1 cellular context compared by ENCODE assay signal in genomic region chr7:23472046-23472445, GRCh38.
TF ChIP-seq lines count a peak whose summit lies in the region.

No MANE protein-coding gene starts in this region.

TF ChIP-seq in HepG2, 621 proteins besides CTCF, POLR2A, EP300 and RAD21:
- TF ChIP-seq SAP130 (CRISPR knock-in tag; IDR thresholded peaks at IDR 0.05; ENCODE audit: low read depth) (0 out of 2 replicates have a peak, but pooled peaks have one; percentile 28), GABPA (IDR thresholded peaks at IDR 0.05; ENCODE audit: low read depth, low read length) (no peak), GABPA (CRISPR knock-in tag; IDR thresholded peaks at IDR 0.05; ENCODE audit: low read depth) (0 out of 2 replicates have a peak, but pooled peaks have one; percentile 11), ZNF558 (CRISPR knock-in tag; IDR thresholded peaks at IDR 0.05; ENCODE audit: borderline replicate concordance) (no peak), RBFOX2 (IDR thresholded peaks at IDR 0.05; ENCODE audit: low read depth, low read length) (peak; percentile 66), ZNF263 (CRISPR knock-in tag; IDR thresholded peaks at IDR 0.05) (no peak), YY1 (IDR thresholded peaks at IDR 0.05; ENCODE audit: insufficient read depth, insufficient replicate concordance, low read depth, low read length) (peak; percentile 28)
